8 cellular contexts compared by ENCODE assay signal in genomic region chr7:66740302-66740979, GRCh38. TPM values are rescaled to one million over a fixed set of nuclear protein-coding genes. Genes with fewer than 3 reads are reported as not detected.
DNase-seq lines count a peak whose midpoint lies in the region; ATAC-seq and TF ChIP-seq lines count a peak whose summit lies in the region.

Gene RABGEF1 (plus strand): TSS chr7:66740733. CDS start chr7:66771900, 31,167 bp downstream.

- peak within 1 kb of the TSS; percentile 95 for H3K9ac ChIP-seq in SK-N-SH

- under 1% methylated on average over 50 of the region's 85 CpGs for WGBS in SK-N-SH (ENCODE audit: low lambda C conversion rate)

- ATAC-seq in HG02610 (IDR thresholded peaks at IDR 0.05; ENCODE audit: unreplicated experiment) = peak; percentile 85

- peaks cover 12% of the 10 kb centered on the region for H4K20me1 ChIP-seq in SK-N-SH (ENCODE audit: insufficient read depth)

- H3K36me3 ChIP-seq in SK-N-SH (replicated peaks in 1 of 2; ENCODE audit: control insufficient read depth in 1 of 2, insufficient read depth in 2 of 2, low read length in 1 of 2) = peaks cover 0 to 29% of the 10 kb centered on the region in 2 experiments

- H3K9me2 ChIP-seq in SK-N-SH = no peaks in the 10 kb centered on the region

- peak; percentile 97 for DNase-seq in GM10248 (ENCODE audit: extremely low spot score)
- DNase-seq in NCI-H1092 (lab: John Stamatoyannopoulos, UW) = peak; percentile 98
- DNase-seq in SK-N-SH = peak; percentile 100
- DNase-seq in activated naive CD4-positive, alpha-beta T cell treated with anti-CD3 and anti-CD28 coated beads, Interleukin-2, amount 50 U/mL, for 16 hours = peak; percentile 97
- peak; percentile 93 for DNase-seq in germinal center (ENCODE audit: low spot score)
- DNase-seq in non-pigmented ciliary epithelial cell (ENCODE audit: low read depth) = peak; percentile 67
- DNase-seq in substantia nigra (lab: John Stamatoyannopoulos, UW) = peak; percentile 70 to 99 (median 95)

- CTCF ChIA-PET in GM10248 (lab: Yijun Ruan, JAX) (interaction anchor here (0.9 to 1.9 kb wide), 5 partner anchors 12 to 256 kb away, joined by 3 to 6 read pairs (median 3); partner anchors contain the start of gene TYW1), SK-N-SH (lab: Yijun Ruan, JAX) (interaction anchor here (2.0 kb wide), 1 partner anchor 183 kb away, joined by 9 read pairs; no protein-coding TSS in a partner anchor)

- no peak for TF ChIP-seq EP300 in SK-N-SH (IDR thresholded peaks at IDR 0.05; ENCODE audit: borderline replicate concordance in 1 of 2, low read depth in 1 of 2, low read length in 1 of 2)

- H3K27ac ChIP-seq in SK-N-SH (ENCODE audit: low read depth in 2 of 2, low read length in 1 of 2) (peak within 1 kb of the TSS; percentile 79 to 96), substantia nigra (ENCODE audit: low read depth, low read length, poor library complexity, severe bottlenecking) (peak within 1 kb of the TSS; percentile 91)

- H3K27me3 ChIP-seq in SK-N-SH (ENCODE audit: insufficient read depth) = no peaks in the 10 kb centered on the region

- peak within 1 kb of the TSS; percentile 64 to 92 for H3K4me3 ChIP-seq in SK-N-SH (ENCODE audit: low read depth in 2 of 2, low read length in 1 of 2)

- peak within 1 kb of the TSS; percentile 83 for H2AFZ ChIP-seq in SK-N-SH (ENCODE audit: low read depth)

- no peak for TF ChIP-seq RAD21 in SK-N-SH (IDR thresholded peaks at IDR 0.05; ENCODE audit: low read length)

- TF ChIP-seq CTCF in GM10248 (IDR thresholded peaks at IDR 0.05; ENCODE audit: control extremely low read depth, extremely low read depth, low read depth, missing control alignments) (no peak), SK-N-SH (IDR thresholded peaks at IDR 0.05) (no peak)

- H3K4me2 ChIP-seq in SK-N-SH = peak within 1 kb of the TSS; percentile 94

- H3F3A ChIP-seq in SK-N-SH (replicated peaks; ENCODE audit: insufficient read depth) = peaks cover 26% of the 10 kb centered on the region

- no peaks in the 10 kb centered on the region for H3K9me3 ChIP-seq in SK-N-SH

- H3K4me1 ChIP-seq in SK-N-SH (ENCODE audit: control insufficient read depth in 1 of 2, insufficient read depth in 2 of 2, low read depth in 1 of 2, low read length in 1 of 2) = no peaks in the 10 kb centered on the region; a peak in 2 of 4 replicates

- POLR2A ChIA-PET in GM10248 (lab: Yijun Ruan, JAX) = interaction anchor here (0.7 to 2.1 kb wide), 6 partner anchors 14 to 104 kb away, joined by 3 to 16 read pairs (median 5); no protein-coding TSS in a partner anchor
- POLR2A ChIA-PET in SK-N-SH (lab: Yijun Ruan, JAX) = interaction anchor here (0.6 to 1.4 kb wide), 8 partner anchors 9 to 735 kb away, joined by 3 to 9 read pairs (median 4); no protein-coding TSS in a partner anchor

- peaks cover 83% of the 10 kb centered on the region for H3K79me2 ChIP-seq in SK-N-SH (ENCODE audit: insufficient read depth)

TF ChIP-seq in SK-N-SH, 30 proteins besides CTCF, POLR2A, EP300 and RAD21:
- TF ChIP-seq SMC3 (IDR thresholded peaks at IDR 0.05; ENCODE audit: low read depth, low read length) (peak; percentile 11; the same call in 1 of the 2 replicates), CHD2 (IDR thresholded peaks at IDR 0.05; ENCODE audit: low read length, partially characterized antibody) (peak; percentile 31), EZH2phosphoT487 (IDR thresholded peaks at IDR 0.05; ENCODE audit: borderline replicate concordance, low read depth) (no peak), MAX (IDR thresholded peaks at IDR 0.05; ENCODE audit: low read depth) (peak; percentile 91), GABPA (IDR thresholded peaks at IDR 0.05; ENCODE audit: low read depth) (peak; percentile 84), NFIC (IDR thresholded peaks at IDR 0.05; ENCODE audit: borderline replicate concordance) (no peak), ELF1 (IDR thresholded peaks at IDR 0.05) (peak; percentile 85), GATA2 (CRISPR knock-in tag; IDR thresholded peaks at IDR 0.05) (no peak), MXI1 (IDR thresholded peaks at IDR 0.05; ENCODE audit: low read depth, low read length) (peak; percentile 72), YY1 (IDR thresholded peaks at IDR 0.05; ENCODE audit: low read depth) (peak; percentile 57), USF1 (IDR thresholded peaks at IDR 0.05; ENCODE audit: borderline replicate concordance, low read depth) (no peak), FOXM1 (IDR thresholded peaks at IDR 0.05; ENCODE audit: low read depth) (no peak), POLR2AphosphoS5 (IDR thresholded peaks at IDR 0.05; ENCODE audit: low read depth, low read length) (peak; percentile 97), JUND (IDR thresholded peaks at IDR 0.05) (no peak), NRF1 (IDR thresholded peaks at IDR 0.05; ENCODE audit: low read depth, low read length) (0 out of 2 replicates have a peak, but pooled peaks have one; percentile 18), RCOR1 (IDR thresholded peaks at IDR 0.05; ENCODE audit: low read length) (no peak; the same call in 1 of the 2 replicates), TAF1 (IDR thresholded peaks at IDR 0.05; ENCODE audit: borderline replicate concordance, low read depth, low read length) (peak; percentile 97)
TF ChIP-seq in SK-N-SH: peak in this region for 10.

RNA-seq across cellular contexts. Expression of gene RABGEF1, which starts in this region (rescaled TPM):
- 25.6 and 32.4 TPM in 2 replicates for polyA plus RNA-seq in SK-N-SH (2012; rRNA removed)
- polyA plus RNA-seq in SK-N-SH (2012; cell fraction: cytosol; rRNA removed) = 28.9 and 29.1 TPM in 2 replicates
- 56.5 and 68.8 TPM in 2 replicates for polyA plus RNA-seq in SK-N-SH (2012; cell fraction: nucleus; rRNA removed)

Comparison
In these comparisons a context has a peak if more than half of its experiments do, and no peak if none do; other contexts are left out.
1. Peak in every context shown above with its lines: DNase-seq, ATAC-seq, H3K4me3 ChIP-seq and H3K27ac ChIP-seq.